ENCODE assay signal across 20 cellular contexts in genomic region chr12:65593206-65593833, GRCh38.
"Had no signal": no experiment of that assay in that cellular context is flagged by ENCODE, and none has a peak within 500 bp of the region (broad histone marks: within the 10 kb centered on the region; RNA-seq: fewer than 3 reads in every experiment).

No MANE protein-coding gene starts in this region.

- ATAC-seq: activated T-cell treated with anti-CD3 and anti-CD28 coated beads, Interleukin-2, amount 50 U/mL, for 72 hours; esophagus mucosa; foreskin keratinocyte; left lung had no signal

- H3K9ac ChIP-seq: parathyroid adenoma had no signal

- H3K27ac Mint-ChIP-seq: activated CD4-positive, alpha-beta memory T cell treated with anti-CD3 and anti-CD28 coated beads for 36 hours; activated naive CD8-positive, alpha-beta T cell treated with anti-CD3 and anti-CD28 coated beads, Interleukin-2, amount 10 ng/mL, durations not matched to agents 7 days and 5 days; activated T-cell treated with anti-CD3 and anti-CD28 coated beads, Interleukin-2, amount 50 U/mL, for 72 hours; endodermal cell; memory B cell had no signal

- H3K79me2 ChIP-seq: parathyroid adenoma had no signal

- H3K9me3 Mint-ChIP-seq: activated CD4-positive, alpha-beta memory T cell treated with anti-CD3 and anti-CD28 coated beads for 36 hours; activated naive CD8-positive, alpha-beta T cell treated with anti-CD3 and anti-CD28 coated beads, Interleukin-2, amount 10 ng/mL, durations not matched to agents 7 days and 5 days; activated T-cell treated with anti-CD3 and anti-CD28 coated beads, Interleukin-2, amount 50 U/mL, for 72 hours; endodermal cell; memory B cell; neural crest cell had no signal

- H3K9me3 ChIP-seq: left lung, right atrium auricular region had no signal

- H3K4me3 Mint-ChIP-seq: activated CD4-positive, alpha-beta memory T cell treated with anti-CD3 and anti-CD28 coated beads for 36 hours; activated naive CD8-positive, alpha-beta T cell treated with anti-CD3 and anti-CD28 coated beads, Interleukin-2, amount 10 ng/mL, durations not matched to agents 7 days and 5 days; activated T-cell treated with anti-CD3 and anti-CD28 coated beads, Interleukin-2, amount 50 U/mL, for 72 hours; memory B cell; neural crest cell had no signal

- H3K36me3 ChIP-seq: left lung, right atrium auricular region had no signal

- H3K4me1 Mint-ChIP-seq: activated naive CD8-positive, alpha-beta T cell treated with anti-CD3 and anti-CD28 coated beads, Interleukin-2, amount 10 ng/mL, durations not matched to agents 7 days and 5 days; memory B cell had no signal

- H3K4me3 ChIP-seq: left lung, right atrium auricular region had no signal

- H3K27ac ChIP-seq: foreskin keratinocyte, left lung, parathyroid adenoma, right atrium auricular region had no signal

- DNase-seq: activated CD4-positive, alpha-beta memory T cell treated with anti-CD3 and anti-CD28 coated beads for 36 hours; activated CD4-positive, CD25-positive, alpha-beta regulatory T cell treated with anti-CD3 and anti-CD28 coated beads, Interleukin-2, amount 50 U/mL, for 72 hours; activated gamma-delta T cell treated with Interleukin-2 at 50 U/mL for 16 hours; activated naive CD8-positive, alpha-beta T cell treated with anti-CD3 and anti-CD28 coated beads, Interleukin-2, amount 10 ng/mL, durations not matched to agents 7 days and 5 days; activated T-cell treated with anti-CD3 and anti-CD28 coated beads, Interleukin-2, amount 50 U/mL, for 72 hours; anterior cingulate cortex; cerebellar nuclear complex; endodermal cell; foreskin keratinocyte; head of caudate nucleus; left lung; stimulated activated naive CD4-positive, alpha-beta T cell; substantia nigra; SW 1271; trophoblast cell had no signal

- H3K36me3 Mint-ChIP-seq: activated CD4-positive, alpha-beta memory T cell treated with anti-CD3 and anti-CD28 coated beads for 36 hours; activated naive CD8-positive, alpha-beta T cell treated with anti-CD3 and anti-CD28 coated beads, Interleukin-2, amount 10 ng/mL, durations not matched to agents 7 days and 5 days; memory B cell had no signal

- H3K27me3 ChIP-seq: foreskin keratinocyte, right atrium auricular region had no signal

- H3K4me1 ChIP-seq: left lung, parathyroid adenoma had no signal

- H2AFZ ChIP-seq: parathyroid adenoma had no signal
